ENCODE assay signal across 16 cellular contexts in genomic region chr18:56321470-56321869, GRCh38.
DNase-seq lines count a peak whose midpoint lies in the region; ATAC-seq and TF ChIP-seq lines count a peak whose summit lies in the region.
"Had no signal": no experiment of that assay in that cellular context is flagged by ENCODE, and none has a peak within 500 bp of the region (broad histone marks: within the 10 kb centered on the region; RNA-seq: fewer than 3 reads in every experiment).

No MANE protein-coding gene starts in this region.

- H3K4me1 Mint-ChIP-seq in neural progenitor cell: peaks cover 37% of the 10 kb centered on the region
- peaks cover 17% of the 10 kb centered on the region for H3K4me1 Mint-ChIP-seq in mesothelial cell of epicardium
- H3K4me1 Mint-ChIP-seq: activated CD4-positive, alpha-beta T cell treated with anti-CD3 and anti-CD28 coated beads, Interleukin-2, amount 10 ng/mL, durations not matched to agents 24 days and 14 days; activated naive CD4-positive, alpha-beta T cell treated with anti-CD3 and anti-CD28 coated beads, Interleukin-2, amount 50 U/mL, for 24 hours had no signal

- TF ChIP-seq CTCF in heart left ventricle (IDR thresholded peaks at IDR 0.05) (no peak), neural progenitor cell (IDR thresholded peaks at IDR 0.05) (no peak), mesothelial cell of epicardium (IDR thresholded peaks at IDR 0.05; ENCODE audit: unreplicated experiment) (no peak)

- peaks cover 7% of the 10 kb centered on the region for H3K27me3 Mint-ChIP-seq in neural progenitor cell (ENCODE audit: insufficient read depth, low read depth)
- H3K27me3 Mint-ChIP-seq in mesothelial cell of epicardium (ENCODE audit: low read depth): no peaks in the 10 kb centered on the region
- H3K27me3 Mint-ChIP-seq: activated CD4-positive, alpha-beta T cell treated with anti-CD3 and anti-CD28 coated beads, Interleukin-2, amount 10 ng/mL, durations not matched to agents 24 days and 14 days; activated naive CD4-positive, alpha-beta T cell treated with anti-CD3 and anti-CD28 coated beads, Interleukin-2, amount 50 U/mL, for 24 hours had no signal

- H3K27me3 ChIP-seq in BLaER1 (no peaks in the 10 kb centered on the region), heart left ventricle (no peaks in the 10 kb centered on the region), neural progenitor cell (no peaks in the 10 kb centered on the region)
- H3K27me3 ChIP-seq: brain microvascular endothelial cell had no signal

- intact Hi-C loops in heart left ventricle (cut with DNase I): loop anchor here in 1 of 10 donors (10.0 kb wide), 1 partner anchor 447 kb away; no protein-coding TSS in a partner anchor

- H3K4me3 ChIP-seq in BLaER1 (no peak overlapping the region), heart left ventricle (no peak overlapping the region), neural progenitor cell (no peak overlapping the region)

- no peaks in the 10 kb centered on the region for H3K79me2 ChIP-seq in neural progenitor cell (ENCODE audit: low read depth)

- in situ Hi-C loops in KBM-7 (cut with MboI; ENCODE audit: low pct_unique_long_range_greater_than_20kb, low sequenced_read_pairs): no loop called here

- H3K9me3 Mint-ChIP-seq in neural progenitor cell (no peaks in the 10 kb centered on the region), mesothelial cell of epicardium (peaks cover 4% of the 10 kb centered on the region)
- H3K9me3 Mint-ChIP-seq: activated CD4-positive, alpha-beta T cell treated with anti-CD3 and anti-CD28 coated beads, Interleukin-2, amount 10 ng/mL, durations not matched to agents 24 days and 14 days; activated naive CD4-positive, alpha-beta T cell treated with anti-CD3 and anti-CD28 coated beads, Interleukin-2, amount 50 U/mL, for 24 hours; CD8-positive, alpha-beta T cell had no signal

- H3F3A ChIP-seq in neural progenitor cell (ENCODE audit: low read depth): no peaks in the 10 kb centered on the region

- no peak overlapping the region for H3K9ac ChIP-seq in BLaER1
- H3K9ac ChIP-seq in neural progenitor cell: no peak overlapping the region

- H3K4me3 Mint-ChIP-seq in neural progenitor cell (no peak overlapping the region), mesothelial cell of epicardium (no peak overlapping the region)
- H3K4me3 Mint-ChIP-seq: activated CD4-positive, alpha-beta T cell treated with anti-CD3 and anti-CD28 coated beads, Interleukin-2, amount 10 ng/mL, durations not matched to agents 24 days and 14 days; activated naive CD4-positive, alpha-beta T cell treated with anti-CD3 and anti-CD28 coated beads, Interleukin-2, amount 50 U/mL, for 24 hours; CD8-positive, alpha-beta T cell had no signal

- peak overlapping the region; percentile 65 for H3K4me2 ChIP-seq in BLaER1
- no peak overlapping the region for H3K4me2 ChIP-seq in neural progenitor cell

- H3K9me3 ChIP-seq in BLaER1: no peaks in the 10 kb centered on the region
- no peaks in the 10 kb centered on the region for H3K9me3 ChIP-seq in heart left ventricle
- no peaks in the 10 kb centered on the region for H3K9me3 ChIP-seq in neural progenitor cell (ENCODE audit: low read depth)

- H4K20me1 ChIP-seq in BLaER1: no peaks in the 10 kb centered on the region
- no peaks in the 10 kb centered on the region for H4K20me1 ChIP-seq in neural progenitor cell (ENCODE audit: low read depth)

- ATAC-seq in HG03025 (IDR thresholded peaks at IDR 0.05; ENCODE audit: low FRiP score, unreplicated experiment) (peak; percentile 49), heart left ventricle (peak; percentile 47 to 86 (median 68))
- ATAC-seq: CD8-positive, alpha-beta T cell; stimulated activated naive CD8-positive, alpha-beta T cell treated with anti-CD3 and anti-CD28 coated beads, Interleukin-15, Interleukin-2, amounts not matched to agents 100 U/mL and 50 U/mL, for 24 hours had no signal

- TF ChIP-seq POLR2A in heart left ventricle (IDR thresholded peaks at IDR 0.05): no peak

- no peak overlapping the region for H3K27ac Mint-ChIP-seq in neural progenitor cell
- no peak overlapping the region for H3K27ac Mint-ChIP-seq in mesothelial cell of epicardium
- H3K27ac Mint-ChIP-seq: activated CD4-positive, alpha-beta T cell treated with anti-CD3 and anti-CD28 coated beads, Interleukin-2, amount 10 ng/mL, durations not matched to agents 24 days and 14 days; activated naive CD4-positive, alpha-beta T cell treated with anti-CD3 and anti-CD28 coated beads, Interleukin-2, amount 50 U/mL, for 24 hours; CD8-positive, alpha-beta T cell had no signal

- H3K4me1 ChIP-seq in BLaER1 (peaks cover 47% of the 10 kb centered on the region), heart left ventricle (peaks cover 0 to 30% (median 14%) of the 10 kb centered on the region in 12 donors), neural progenitor cell (peaks cover 17% of the 10 kb centered on the region)

- no peaks in the 10 kb centered on the region for H3K36me3 ChIP-seq in BLaER1
- H3K36me3 ChIP-seq in heart left ventricle: no peaks in the 10 kb centered on the region
- H3K36me3 ChIP-seq in neural progenitor cell: no peaks in the 10 kb centered on the region
- H3K36me3 ChIP-seq: brain microvascular endothelial cell had no signal

- peak; percentile 57 to 79 (median 70) for DNase-seq in heart left ventricle
- no peak for DNase-seq in neural progenitor cell (ENCODE audit: low spot score)
- DNase-seq in NCI-H146 (lab: John Stamatoyannopoulos, UW): no peak
- DNase-seq in KBM-7: no peak
- no peak for DNase-seq in NCI-H128 (lab: John Stamatoyannopoulos, UW; ENCODE audit: unreplicated experiment)
- no peak for DNase-seq in mesothelial cell of epicardium (ENCODE audit: low spot score in 2 of 2, unreplicated experiment in 2 of 2)
- DNase-seq: activated CD4-positive, alpha-beta T cell treated with anti-CD3 and anti-CD28 coated beads, Interleukin-2, amount 10 ng/mL, durations not matched to agents 24 days and 14 days; brain microvascular endothelial cell; CD8-positive, alpha-beta T cell; EL; mammary epithelial cell; NCI-H1417; stimulated activated naive CD8-positive, alpha-beta T cell treated with anti-CD3 and anti-CD28 coated beads, Interleukin-15, Interleukin-2, amounts not matched to agents 100 U/mL and 50 U/mL, for 24 hours had no signal

- no peaks in the 10 kb centered on the region for H3K36me3 Mint-ChIP-seq in neural progenitor cell
- no peaks in the 10 kb centered on the region for H3K36me3 Mint-ChIP-seq in mesothelial cell of epicardium
- H3K36me3 Mint-ChIP-seq: activated naive CD4-positive, alpha-beta T cell treated with anti-CD3 and anti-CD28 coated beads, Interleukin-2, amount 50 U/mL, for 24 hours; CD8-positive, alpha-beta T cell had no signal

- H3K27ac ChIP-seq in BLaER1 (no peak overlapping the region), heart left ventricle (peak overlapping the region in 4 of 12 donors; percentile 2 to 60 (median 29)), neural progenitor cell (no peak overlapping the region)
- H3K27ac ChIP-seq: brain microvascular endothelial cell had no signal

- peak overlapping the region; percentile 18 for H2AFZ ChIP-seq in neural progenitor cell (replicated peaks)

- WGBS in heart left ventricle, 4 donors: 3 to 9% (median 7%) methylated on average over 8 of the region's 8 CpGs

Comparison
In these comparisons a context has a peak if more than half of its experiments do, and no peak if none do; other contexts are left out.
1. DNase-seq: peak in heart left ventricle (5 of 5); none in neural progenitor cell (single experiment), NCI-H146 (single experiment), KBM-7 (single experiment), NCI-H128 (single experiment) and mesothelial cell of epicardium (0 of 2).